8 cellular contexts compared by ENCODE assay signal in the genomic region with DNA sequence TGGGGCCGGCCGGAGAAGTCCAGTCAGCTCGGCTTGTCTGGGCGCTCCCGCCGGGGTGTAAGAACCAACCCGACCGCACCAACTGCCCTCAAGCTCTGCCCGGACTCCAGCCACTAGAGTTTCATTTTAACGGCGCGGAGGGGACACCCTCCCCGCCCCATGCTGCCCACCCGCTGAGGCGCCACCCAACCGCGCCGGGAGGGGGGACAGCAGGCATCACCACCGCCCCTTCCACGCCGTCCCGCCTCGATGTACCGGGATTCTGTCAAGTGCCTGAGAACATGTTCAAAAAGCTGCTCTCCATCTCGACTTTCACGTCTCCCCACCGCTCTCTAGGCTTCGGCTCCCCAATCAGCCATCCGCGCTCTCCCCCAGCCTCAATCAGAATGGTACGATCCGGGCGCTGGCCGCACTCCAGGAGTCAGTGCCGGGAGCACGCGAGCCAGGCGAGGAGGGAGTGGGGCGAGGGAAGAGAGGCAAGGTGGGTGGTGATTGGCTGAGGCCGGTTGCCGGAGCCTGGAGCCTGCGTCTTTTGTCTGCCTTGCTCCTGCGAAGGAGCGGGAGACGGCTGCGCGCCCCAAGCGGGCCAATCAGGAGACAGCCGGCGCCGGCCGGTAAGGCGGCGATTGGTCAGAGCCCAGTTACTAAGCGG. TPM values are rescaled to one million over a fixed set of nuclear protein-coding genes. Genes with fewer than 3 reads are reported as not detected.
A peak's percentile ranks its signal among the peaks of the same experiment; 100 is the strongest.
DNase-seq lines count a peak whose midpoint lies in the region; ATAC-seq and TF ChIP-seq lines count a peak whose summit lies in the region.

Gene PIK3R3, minus strand, starts transcription at position 101 of the 652 bp plus-strand sequence. CDS start 677 bp downstream, outside the sequence.

- TF ChIP-seq CTCF in BJ (IDR thresholded peaks at IDR 0.05; ENCODE audit: insufficient read depth, low read depth, low read length), result no peak

- H3K27me3 ChIP-seq in BJ (ENCODE audit: control insufficient read depth, insufficient read depth, low read length), result no peaks in the 10 kb centered on the region

- ATAC-seq in HG03460 (IDR thresholded peaks at IDR 0.05; ENCODE audit: unreplicated experiment) (peak; percentile 90), left lobe of liver (peak; percentile 92)

- peaks cover 69% of the 10 kb centered on the region for H3K27me3 Mint-ChIP-seq in dendritic cell treated with granulocyte-macrophage colony-stimulating factor and Interleukin-4, amounts not matched to agents 40 ng/mL and 50 ng/mL, for 4 days

- intact Hi-C loops in dendritic cell treated with granulocyte-macrophage colony-stimulating factor and Interleukin-4, amounts not matched to agents 40 ng/mL and 50 ng/mL, for 4 days (cut with micrococcal nuclease), result no loop called here

- peak; percentile 87 for DNase-seq in BJ (ENCODE audit: low read depth)
- peak; percentile 87 for DNase-seq in GM19240 (ENCODE audit: insufficient read length, low spot score)
- DNase-seq in NCI-H526 (lab: John Stamatoyannopoulos, UW), result peak; percentile 99 to 100
- DNase-seq in activated CD4-positive, alpha-beta T cell treated with anti-CD3 and anti-CD28 coated beads, Interleukin-2, amount 50 U/mL, for 24 hours (ENCODE audit: low read depth in 1 of 2, low spot score in 1 of 2), result peak; percentile 74 to 88
- peak; percentile 98 for DNase-seq in left lobe of liver (ENCODE audit: low spot score)
- peak; percentile 75 for DNase-seq in stimulated activated CD4-positive, alpha-beta T cell treated with anti-CD3 and anti-CD28 coated beads, Interleukin-2, amount 100 ng/mL, for 4 hours (ENCODE audit: low read depth)

- H3K4me3 ChIP-seq in BJ (ENCODE audit: low read depth, low read length), result peak within 1 kb of the TSS; percentile 70

- peaks cover 23% of the 10 kb centered on the region for H3K4me1 Mint-ChIP-seq in dendritic cell treated with granulocyte-macrophage colony-stimulating factor and Interleukin-4, amounts not matched to agents 40 ng/mL and 50 ng/mL, for 4 days (ENCODE audit: low read depth)

- H3K36me3 ChIP-seq in BJ (ENCODE audit: control insufficient read depth, insufficient read depth, low read length), result no peaks in the 10 kb centered on the region

- H3K9me3 Mint-ChIP-seq in dendritic cell treated with granulocyte-macrophage colony-stimulating factor and Interleukin-4, amounts not matched to agents 40 ng/mL and 50 ng/mL, for 4 days, result no peaks in the 10 kb centered on the region

- CTCF ChIA-PET in BJ (lab: Yijun Ruan, JAX), result interaction anchor here (0.6 to 1.1 kb wide), 3 partner anchors 11 to 47 kb away, joined by 3 read pairs; no protein-coding TSS in a partner anchor

- peak within 1 kb of the TSS; percentile 99 for H3K27ac Mint-ChIP-seq in dendritic cell treated with granulocyte-macrophage colony-stimulating factor and Interleukin-4, amounts not matched to agents 40 ng/mL and 50 ng/mL, for 4 days

- peak within 1 kb of the TSS; percentile 81 for H3K4me3 Mint-ChIP-seq in dendritic cell treated with granulocyte-macrophage colony-stimulating factor and Interleukin-4, amounts not matched to agents 40 ng/mL and 50 ng/mL, for 4 days

- H3K36me3 Mint-ChIP-seq in dendritic cell treated with granulocyte-macrophage colony-stimulating factor and Interleukin-4, amounts not matched to agents 40 ng/mL and 50 ng/mL, for 4 days (ENCODE audit: low read depth), result peaks cover 15% of the 10 kb centered on the region

- POLR2A ChIA-PET in BJ (lab: Charles Lee), result no interaction called here

RNA-seq across cellular contexts. Expression of gene PIK3R3, which starts in this region (rescaled TPM):
- 1.5 and 2.2 TPM in 2 replicates for polyA plus RNA-seq in BJ (2011; rRNA removed)
- 2.1 and 2.4 TPM in 2 replicates for polyA minus RNA-seq in BJ (2011; rRNA and poly(A)+ RNA removed)
- 3.1 TPM for total RNA-seq in left lobe of liver

Comparison
In these comparisons a context has a peak if more than half of its experiments do, and no peak if none do; other contexts are left out.
1. Peak in every context shown above with its lines: DNase-seq, ATAC-seq and H3K4me3 ChIP-seq.